9 cellular contexts compared by ENCODE assay signal in the genomic region with DNA sequence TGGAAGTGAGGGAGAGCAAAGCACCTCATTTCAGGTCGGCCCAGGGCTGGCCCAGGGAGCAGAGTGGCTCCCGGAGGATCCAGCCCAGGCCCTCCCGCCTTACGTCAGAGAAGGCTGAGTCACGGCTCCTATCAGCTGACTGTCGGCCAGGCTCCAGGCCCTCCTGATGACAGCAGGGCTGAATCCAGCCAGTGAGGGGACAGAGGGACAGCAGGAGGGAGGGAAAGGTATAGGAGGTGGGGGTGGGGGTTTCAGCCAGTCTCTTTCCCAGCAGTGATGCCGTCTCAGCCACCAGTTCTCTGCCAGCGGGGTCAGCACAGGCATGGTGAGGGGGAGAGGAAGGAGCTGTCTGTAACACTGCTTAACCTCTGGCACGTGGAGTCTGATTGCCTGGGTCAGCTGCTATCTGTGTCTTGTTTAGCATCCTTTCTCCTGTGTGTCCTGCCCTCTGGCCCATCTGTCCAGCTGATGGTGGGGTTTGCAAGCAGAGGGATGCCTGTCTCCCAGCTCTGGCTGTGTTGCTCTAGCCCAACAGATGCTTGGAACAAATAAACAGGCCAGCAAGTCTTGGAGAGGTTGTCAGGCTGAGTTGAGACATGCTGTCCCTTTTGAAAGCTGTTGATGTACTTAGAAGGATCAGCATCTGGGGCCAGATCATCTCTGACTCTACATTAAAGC.
A peak's percentile ranks its signal among the peaks of the same experiment; 100 is the strongest.
DNase-seq lines count a peak whose midpoint lies in the region; ATAC-seq and TF ChIP-seq lines count a peak whose summit lies in the region.
"Had no signal": no experiment of that assay in that cellular context is flagged by ENCODE, and none has a peak within 500 bp of the region (broad histone marks: within the 10 kb centered on the region; RNA-seq: fewer than 3 reads in every experiment).

No MANE protein-coding gene starts in this region.

- ATAC-seq in lung (ENCODE audit: insufficient read depth, low FRiP score) = peak; percentile 68
- peak; percentile 89 to 93 for ATAC-seq in upper lobe of left lung (ENCODE audit: low FRiP score in 2 of 2)
- ATAC-seq in HG03432 (IDR thresholded peaks at IDR 0.05; ENCODE audit: unreplicated experiment) = no peak

- H3K27ac ChIP-seq in lung (ENCODE audit: low read depth in 1 of 2, low read length in 1 of 2) = peak overlapping the region; percentile 82 to 93
- H3K27ac ChIP-seq in upper lobe of left lung = peak overlapping the region; percentile 52 to 84 (median 60)
- H3K27ac ChIP-seq: 22Rv1 had no signal

- H3K9me3 ChIP-seq in lung (ENCODE audit: control insufficient read depth in 2 of 2, insufficient read depth in 1 of 2, low read length in 1 of 2) (peaks cover 0 to 3% of the 10 kb centered on the region in 2 donors), upper lobe of left lung (no peaks in the 10 kb centered on the region)

- H3K36me3 ChIP-seq in lung (ENCODE audit: control insufficient read depth in 2 of 2, insufficient read depth in 2 of 2, low read length in 2 of 2) (no peaks in the 10 kb centered on the region), upper lobe of left lung (no peaks in the 10 kb centered on the region)

- TF ChIP-seq CTCF in lung (IDR thresholded peaks at IDR 0.05; ENCODE audit: control extremely low read depth, extremely low read depth) = no peak
- no peak for TF ChIP-seq CTCF in upper lobe of left lung (IDR thresholded peaks at IDR 0.05)

- peaks cover 5 to 13% of the 10 kb centered on the region in 2 donors for H3K4me1 ChIP-seq in lung (ENCODE audit: control insufficient read depth in 2 of 2, insufficient read depth in 2 of 2, low read length in 2 of 2)
- peaks cover 0 to 9% (median 3%) of the 10 kb centered on the region in 4 donors for H3K4me1 ChIP-seq in upper lobe of left lung

- peak; percentile 58 for DNase-seq in DMS53 (lab: John Stamatoyannopoulos, UW)
- no peak for DNase-seq in DMS53 treated with DMSO at 0.1 percent for 48 hours (lab: John Stamatoyannopoulos, UW; ENCODE audit: unreplicated experiment)
- DNase-seq in dermis microvascular lymphatic vessel endothelial cell (ENCODE audit: low read depth in 2 of 2) = peak; percentile 88 to 90
- peak; percentile 76 for DNase-seq in lung (ENCODE audit: low spot score)
- peak in 1 of 2 donors; percentile 77 for DNase-seq in upper lobe of left lung
- DNase-seq in KBM-7 = no peak
- DNase-seq in COR-L47 (lab: John Stamatoyannopoulos, UW) = no peak

- in situ Hi-C loops in KBM-7 (cut with MboI; ENCODE audit: low pct_unique_long_range_greater_than_20kb, low sequenced_read_pairs) = no loop called here

- H3K4me3 ChIP-seq in lung (no peak overlapping the region), upper lobe of left lung (no peak overlapping the region)

- TF ChIP-seq EP300 in upper lobe of left lung (IDR thresholded peaks at IDR 0.05) = peak in 2 of 4 donors; percentile 31 to 65

- 50 to 80% methylated on average over 9 of the region's 9 CpGs for WGBS in lung, 2 donors
- WGBS in upper lobe of left lung, 2 donors = 53% methylated on average over 6 to 9 of the region's 9 CpGs

- no peaks in the 10 kb centered on the region for H3K27me3 ChIP-seq in lung (ENCODE audit: control insufficient read depth, insufficient read depth)
- no peaks in the 10 kb centered on the region for H3K27me3 ChIP-seq in upper lobe of left lung

- no peak for TF ChIP-seq POLR2A in upper lobe of left lung (IDR thresholded peaks at IDR 0.05)

Comparison
In these comparisons a context has a peak if more than half of its experiments do, and no peak if none do; other contexts are left out.
1. DNase-seq: peak in DMS53 (single experiment), dermis microvascular lymphatic vessel endothelial cell (2 of 2) and lung (single experiment); none in DMS53 treated with DMSO at 0.1 percent for 48 hours (single experiment), KBM-7 (single experiment) and COR-L47 (single experiment).